In the genomic region with DNA sequence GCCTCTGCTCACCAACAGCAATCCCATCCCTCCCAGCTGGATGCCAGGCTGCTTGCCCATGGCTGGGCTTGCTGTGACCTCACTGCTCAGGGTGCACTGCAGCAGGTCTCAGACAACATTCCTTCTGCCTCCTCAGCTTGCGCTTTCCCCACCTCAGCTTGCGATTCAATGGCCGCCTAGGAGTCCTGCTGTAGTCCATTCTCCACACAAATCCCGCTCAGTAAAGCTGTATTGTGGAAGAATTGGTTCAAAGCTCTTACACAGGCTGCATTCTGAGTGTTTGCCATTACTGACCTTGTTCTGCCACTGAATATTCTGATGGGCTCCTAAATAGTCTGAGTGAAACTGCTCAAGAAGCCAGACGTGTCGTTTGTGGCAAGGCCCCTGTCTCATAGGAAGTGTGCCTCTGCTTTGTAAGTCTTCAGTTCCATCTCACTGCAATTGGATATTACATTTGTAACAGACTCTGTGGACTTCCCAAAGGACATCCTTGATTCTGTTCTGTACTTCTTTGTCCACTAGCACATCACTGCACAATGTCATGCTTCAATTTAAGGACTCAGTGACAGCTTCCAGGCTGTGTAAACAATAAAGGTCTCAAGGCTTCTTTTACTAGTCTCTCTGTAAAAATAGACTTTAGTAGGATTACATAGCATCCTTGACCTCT, we compare ENCODE assay signal across 10 cellular contexts. TPM values are rescaled to one million over a fixed set of nuclear protein-coding genes. Genes with fewer than 3 reads are reported as not detected.
DNase-seq lines count a peak whose midpoint lies in the region; ATAC-seq, FAIRE-seq and TF ChIP-seq lines count a peak whose summit lies in the region.
"Had no signal": no experiment of that assay in that cellular context is flagged by ENCODE, and none has a peak within 500 bp of the region (broad histone marks: within the 10 kb centered on the region; RNA-seq: fewer than 3 reads in every experiment).

No MANE protein-coding gene starts in this region.

- TF ChIP-seq CTCF in DND-41 (IDR thresholded peaks at IDR 0.05; ENCODE audit: borderline replicate concordance, extremely low read depth, low read length, poor library complexity, severe bottlenecking), result no peak
- no peak for TF ChIP-seq CTCF in choroid plexus epithelial cell (conservative IDR thresholded peaks at IDR 0.05; ENCODE audit: low read depth, low read length)

- H3K27me3 ChIP-seq in DND-41 (ENCODE audit: insufficient read depth, low read length, poor library complexity) (no peaks in the 10 kb centered on the region), aorta (ENCODE audit: control insufficient read depth in 1 of 2, insufficient read depth in 2 of 2, low read length in 1 of 2) (no peaks in the 10 kb centered on the region), small intestine (ENCODE audit: control insufficient read depth in 2 of 2, insufficient read depth in 2 of 2, low read length in 2 of 2) (no peaks in the 10 kb centered on the region)

- peaks cover 45% of the 10 kb centered on the region for H3K36me3 ChIP-seq in DND-41 (ENCODE audit: insufficient read depth, low read length)
- peaks cover 2% of the 10 kb centered on the region in 2 donors for H3K36me3 ChIP-seq in aorta (ENCODE audit: control insufficient read depth in 1 of 2, insufficient read depth in 2 of 2, low read length in 1 of 2)
- H3K36me3 ChIP-seq in small intestine (ENCODE audit: control insufficient read depth in 2 of 2, insufficient read depth in 2 of 2, low read length in 2 of 2), result no peaks in the 10 kb centered on the region

- H3K9me3 Mint-ChIP-seq in activated CD8-positive, alpha-beta T cell treated with anti-CD3 and anti-CD28 coated beads, Interleukin-2, amount 10 ng/mL, durations not matched to agents 7 days and 5 days (ENCODE audit: insufficient read depth), result no peaks in the 10 kb centered on the region

- no peak overlapping the region for H3K4me3 ChIP-seq in DND-41 (ENCODE audit: low read depth in 1 of 2, low read length in 2 of 2)
- no peak overlapping the region for H3K4me3 ChIP-seq in choroid plexus epithelial cell (ENCODE audit: low read depth, low read length)
- no peak overlapping the region for H3K4me3 ChIP-seq in aorta (ENCODE audit: low read length in 2 of 2)
- no peak overlapping the region for H3K4me3 ChIP-seq in small intestine (ENCODE audit: low read depth in 1 of 2, low read length in 2 of 2)

- FAIRE-seq in small intestine (lab: Jason Lieb, UNC), result no peak

- no peak overlapping the region for H3K27ac Mint-ChIP-seq in activated CD8-positive, alpha-beta T cell treated with anti-CD3 and anti-CD28 coated beads, Interleukin-2, amount 10 ng/mL, durations not matched to agents 7 days and 5 days
- H3K27ac Mint-ChIP-seq: activated naive CD8-positive, alpha-beta T cell had no signal

- no peak overlapping the region for H3K4me3 Mint-ChIP-seq in activated CD8-positive, alpha-beta T cell treated with anti-CD3 and anti-CD28 coated beads, Interleukin-2, amount 10 ng/mL, durations not matched to agents 7 days and 5 days
- H3K4me3 Mint-ChIP-seq: activated naive CD8-positive, alpha-beta T cell had no signal

- H2AFZ ChIP-seq in DND-41 (ENCODE audit: low read depth, low read length), result no peak overlapping the region

- no peak overlapping the region for H3K9ac ChIP-seq in DND-41 (ENCODE audit: low read depth, low read length)

- H3K79me2 ChIP-seq in DND-41 (ENCODE audit: insufficient read depth, low read length), result peaks cover 37% of the 10 kb centered on the region

- peaks cover 19% of the 10 kb centered on the region for H3K36me3 Mint-ChIP-seq in activated CD8-positive, alpha-beta T cell treated with anti-CD3 and anti-CD28 coated beads, Interleukin-2, amount 10 ng/mL, durations not matched to agents 7 days and 5 days (ENCODE audit: low read depth)
- H3K36me3 Mint-ChIP-seq: activated naive CD8-positive, alpha-beta T cell had no signal

- WGBS in aorta, 2 donors, result 46 to 55% methylated on average over 6 of the region's 6 CpGs
- WGBS in small intestine, 3 donors, result 82 to 90% (median 90%) methylated on average over 6 of the region's 6 CpGs

- CTCF ChIA-PET in activated CD8-positive, alpha-beta T cell treated with anti-CD3 and anti-CD28 coated beads, Interleukin-2, amount 10 ng/mL, durations not matched to agents 7 days and 5 days (lab: Charles Lee), result interaction anchor here (1.1 kb wide), 1 partner anchor 51 kb away, joined by 3 read pairs; no protein-coding TSS in a partner anchor

- POLR2A ChIA-PET in activated CD8-positive, alpha-beta T cell treated with anti-CD3 and anti-CD28 coated beads, Interleukin-2, amount 10 ng/mL, durations not matched to agents 7 days and 5 days (lab: Charles Lee), result interaction anchor here (0.6 to 1.1 kb wide), 2 partner anchors 8 to 26 kb away, joined by 3 read pairs; no protein-coding TSS in a partner anchor

- H3K4me1 ChIP-seq in DND-41 (ENCODE audit: insufficient read depth, low read length) (peaks cover 14% of the 10 kb centered on the region), aorta (ENCODE audit: control insufficient read depth in 1 of 2, insufficient read depth in 2 of 2, low read length in 2 of 2) (no peaks in the 10 kb centered on the region), small intestine (ENCODE audit: control insufficient read depth in 2 of 2, insufficient read depth in 1 of 2, low read depth in 1 of 2, low read length in 1 of 2) (no peaks in the 10 kb centered on the region)

- H3K9me3 ChIP-seq in DND-41 (ENCODE audit: insufficient read depth, low read length, severe bottlenecking) (no peaks in the 10 kb centered on the region), aorta (ENCODE audit: control insufficient read depth, low read length) (no peaks in the 10 kb centered on the region), small intestine (ENCODE audit: control insufficient read depth, low read depth) (no peaks in the 10 kb centered on the region)

- no peaks in the 10 kb centered on the region for H3K27me3 Mint-ChIP-seq in activated CD8-positive, alpha-beta T cell treated with anti-CD3 and anti-CD28 coated beads, Interleukin-2, amount 10 ng/mL, durations not matched to agents 7 days and 5 days (ENCODE audit: low read depth)
- H3K27me3 Mint-ChIP-seq: activated naive CD8-positive, alpha-beta T cell had no signal

- intact Hi-C loops in aorta (cut with DNase I), result no loop called here

- no peaks in the 10 kb centered on the region for H4K20me1 ChIP-seq in DND-41 (ENCODE audit: insufficient read depth, low read length)

- H3K4me1 Mint-ChIP-seq in activated CD8-positive, alpha-beta T cell treated with anti-CD3 and anti-CD28 coated beads, Interleukin-2, amount 10 ng/mL, durations not matched to agents 7 days and 5 days (ENCODE audit: low read depth), result peaks cover 17% of the 10 kb centered on the region

- no peak overlapping the region for H3K4me2 ChIP-seq in DND-41 (ENCODE audit: insufficient read depth, low read length)

- peak overlapping the region; percentile 11 for H3K27ac ChIP-seq in DND-41 (ENCODE audit: low read length)
- H3K27ac ChIP-seq in aorta (ENCODE audit: low read depth in 1 of 2, low read length in 2 of 2), result no peak overlapping the region
- no peak overlapping the region for H3K27ac ChIP-seq in small intestine (ENCODE audit: low read depth in 1 of 2, low read length in 1 of 2)

- ATAC-seq in DND-41 (ENCODE audit: insufficient read depth, low read depth) (no peak), HG02763 (IDR thresholded peaks at IDR 0.05; ENCODE audit: unreplicated experiment) (peak; percentile 42), aorta (ENCODE audit: low FRiP score) (no peak)
- no peak for ATAC-seq in activated CD8-positive, alpha-beta T cell treated with anti-CD3 and anti-CD28 coated beads, Interleukin-2, amount 10 ng/mL, durations not matched to agents 7 days and 5 days

- DNase-seq in DND-41 (no peak), choroid plexus epithelial cell (ENCODE audit: low read depth) (peak; percentile 56), myocyte (ENCODE audit: low read depth) (peak; percentile 33), aorta (no peak), small intestine (no peak), NCI-H526 (lab: John Stamatoyannopoulos, UW) (no peak)
- DNase-seq in activated CD8-positive, alpha-beta T cell treated with anti-CD3 and anti-CD28 coated beads, Interleukin-2, amount 10 ng/mL, durations not matched to agents 7 days and 5 days, result no peak
- DNase-seq: NCI-H1092 had no signal

RNA-seq across cellular contexts. Expression of gene KATNAL1, which starts 49.8 kb away (rescaled TPM):
- total RNA-seq in myocyte (17.8 and 18.1 TPM in 2 replicates), aorta (10 to 100 TPM; 37.1 to 43.8 TPM)
- 10.8 TPM for polyA plus RNA-seq in myocyte (2012)
- 10 to 100 TPM; 29.4 to 30.4 TPM for total RNA-seq in activated CD8-positive, alpha-beta T cell treated with anti-CD3 and anti-CD28 coated beads, Interleukin-2, amount 10 ng/mL, durations not matched to agents 7 days and 5 days
- polyA plus RNA-seq in aorta (1 to 10 TPM; 6.3 to 6.9 TPM), small intestine (1 to 10 TPM in 2 of 3 donors, under 1 TPM in 1; 0.22 to 1.9 (median 1.1) TPM)

Comparison
In these comparisons a context has a peak if more than half of its experiments do, and no peak if none do; other contexts are left out.
1. DNase-seq: peak in choroid plexus epithelial cell (single experiment) and myocyte (single experiment); none in DND-41 (single experiment), activated CD8-positive, alpha-beta T cell treated with anti-CD3 and anti-CD28 coated beads, Interleukin-2, amount 10 ng/mL, durations not matched to agents 7 days and 5 days (single experiment), aorta (0 of 2), small intestine (single experiment) and NCI-H526 (0 of 2).